Comparison of ENCODE assay signal across 1 cellular context in genomic region chr12:57940915-57941164, GRCh38.
TF ChIP-seq lines count a peak whose summit lies in the region.

No MANE protein-coding gene starts in this region.

TF ChIP-seq in GM23338, 12 proteins besides CTCF, POLR2A, EP300 and RAD21 (continued from another document):
- TF ChIP-seq ETS1 (IDR thresholded peaks at IDR 0.05) (no peak), ZNF331 (CRISPR knock-in tag; IDR thresholded peaks at IDR 0.05; ENCODE audit: low read depth) (no peak), POLR2AphosphoS5 (IDR thresholded peaks at IDR 0.05; ENCODE audit: low read depth) (no peak), CREB1 (CRISPR knock-in tag; IDR thresholded peaks at IDR 0.05; ENCODE audit: low read depth) (no peak)
